ENCODE assay signal across 17 cellular contexts in the genomic region with DNA sequence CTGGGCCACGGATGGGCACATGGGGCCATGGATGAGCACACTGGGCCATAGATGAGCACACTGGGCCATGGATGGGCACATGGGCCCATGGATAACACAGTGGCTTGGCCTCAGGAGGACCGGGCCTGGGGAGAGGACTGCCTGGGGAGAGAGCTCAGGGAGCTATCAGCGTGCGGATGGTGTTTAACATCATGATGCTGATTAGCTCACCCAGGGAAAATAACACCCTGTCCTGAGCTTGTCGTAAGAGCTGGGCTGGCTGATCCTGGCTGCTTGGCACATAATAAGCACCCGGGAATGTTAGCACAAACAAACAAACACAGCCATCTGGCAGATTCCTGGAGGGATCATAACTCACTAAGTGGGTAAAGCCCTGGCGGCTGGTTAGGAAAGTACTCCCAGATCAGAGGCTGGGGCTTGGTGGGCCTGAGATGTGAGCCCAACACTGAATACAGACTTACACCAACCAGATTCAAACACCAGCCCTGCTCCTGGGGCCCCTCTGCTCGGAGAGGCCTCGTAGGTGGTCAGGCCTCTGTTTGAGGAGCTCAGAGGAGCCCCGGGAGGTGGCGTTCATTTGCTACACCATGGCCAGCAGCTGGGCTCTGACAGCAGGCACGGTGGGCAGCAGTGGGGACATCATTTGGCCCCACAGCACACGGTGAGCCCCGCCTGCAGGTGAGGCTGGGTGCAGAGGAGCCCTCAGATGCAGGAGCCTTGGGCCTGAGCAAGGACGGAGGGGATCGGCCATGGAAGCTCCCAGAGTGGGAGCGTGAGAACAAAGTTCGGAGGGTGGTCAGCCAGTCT.
DNase-seq lines count a peak whose midpoint lies in the region; ATAC-seq and TF ChIP-seq lines count a peak whose summit lies in the region.
"Had no signal": no experiment of that assay in that cellular context is flagged by ENCODE, and none has a peak within 500 bp of the region (broad histone marks: within the 10 kb centered on the region; RNA-seq: fewer than 3 reads in every experiment).

No MANE protein-coding gene starts in this region.

- H3K9me3 ChIP-seq in BLaER1 (no peaks in the 10 kb centered on the region), neuronal stem cell (replicated peaks in 1 of 2; ENCODE audit: control insufficient read depth in 2 of 2, insufficient read depth in 1 of 2, low read depth in 1 of 2, low read length in 2 of 2) (peaks cover 4% of the 10 kb centered on the region in 2 donors)
- H3K9me3 ChIP-seq: testis had no signal

- intact Hi-C loops in activated B cell treated with CpG ODN at 0.5 μM for 24 hours (cut with micrococcal nuclease): no loop called here

- H3K27ac Mint-ChIP-seq in activated B cell treated with CpG ODN at 0.5 μM for 24 hours: no peak overlapping the region
- H3K27ac Mint-ChIP-seq: CD4-positive, alpha-beta memory T cell; natural killer cell had no signal

- no peaks in the 10 kb centered on the region for H4K20me1 ChIP-seq in BLaER1

- CTCF ChIA-PET in activated B cell treated with CpG ODN at 0.5 μM for 24 hours (lab: Charles Lee): no interaction called here

- no peak overlapping the region for H3K4me3 Mint-ChIP-seq in activated B cell treated with CpG ODN at 0.5 μM for 24 hours
- H3K4me3 Mint-ChIP-seq: CD4-positive, alpha-beta memory T cell; natural killer cell had no signal

- H2BK5ac ChIP-seq in neuronal stem cell (ENCODE audit: low read length): no peak overlapping the region

- no CpG with 5 or more reads among the region's 18 CpGs for WGBS in neuronal stem cell (ENCODE audit: extremely low coverage in 2 of 2, insufficient read length in 2 of 2, insufficient replicate concordance in 1 of 2), 2 donors

- H4K91ac ChIP-seq in neuronal stem cell (ENCODE audit: low read depth, low read length, poor library complexity): no peak overlapping the region

- POLR2A ChIA-PET in activated B cell treated with CpG ODN at 0.5 μM for 24 hours (lab: Charles Lee): no interaction called here

- H3K9ac ChIP-seq in BLaER1: no peak overlapping the region
- H3K9ac ChIP-seq in neuronal stem cell (ENCODE audit: low read depth, low read length, poor library complexity): peak overlapping the region; percentile 30

- H3K4me3 ChIP-seq in BLaER1: no peak overlapping the region
- no peak overlapping the region for H3K4me3 ChIP-seq in neuronal stem cell (ENCODE audit: low read length in 2 of 2)
- H3K4me3 ChIP-seq: lung, testis had no signal

- no peak for ATAC-seq in activated B cell treated with CpG ODN at 0.5 μM for 24 hours (ENCODE audit: low read depth)
- ATAC-seq: natural killer cell had no signal

- H3K23ac ChIP-seq in neuronal stem cell (ENCODE audit: low read depth, low read length, poor library complexity): peak overlapping the region; percentile 2

- no peak overlapping the region for H4K8ac ChIP-seq in neuronal stem cell (ENCODE audit: low read depth, low read length)

- H3K4me1 Mint-ChIP-seq in activated B cell treated with CpG ODN at 0.5 μM for 24 hours: no peaks in the 10 kb centered on the region

- no peaks in the 10 kb centered on the region for H3K27me3 ChIP-seq in BLaER1
- peaks cover 0 to 3% (median 0%) of the 10 kb centered on the region in 3 experiments for H3K27me3 ChIP-seq in neuronal stem cell (ENCODE audit: control insufficient read depth in 3 of 3, insufficient read depth in 3 of 3, low read depth in 1 of 3, low read length in 3 of 3)
- H3K27me3 ChIP-seq: testis had no signal

- peak overlapping the region; percentile 74 for H3K18ac ChIP-seq in neuronal stem cell (ENCODE audit: low read length)

- peak overlapping the region; percentile 34 for H3K4me2 ChIP-seq in BLaER1
- H3K4me2 ChIP-seq in neuronal stem cell (ENCODE audit: insufficient read depth, low read length, poor library complexity, severe bottlenecking): no peak overlapping the region

- peaks cover 49% of the 10 kb centered on the region for H3K4me1 ChIP-seq in BLaER1
- H3K4me1 ChIP-seq in neuronal stem cell (ENCODE audit: control insufficient read depth in 2 of 2, insufficient read depth in 1 of 2, low read depth in 1 of 2, low read length in 2 of 2): no peaks in the 10 kb centered on the region
- H3K4me1 ChIP-seq: testis had no signal

- no peaks in the 10 kb centered on the region for H3K27me3 Mint-ChIP-seq in activated B cell treated with CpG ODN at 0.5 μM for 24 hours
- H3K27me3 Mint-ChIP-seq: CD4-positive, alpha-beta memory T cell had no signal

- no peak overlapping the region for H2AFZ ChIP-seq in neuronal stem cell (ENCODE audit: low read length)

- no peaks in the 10 kb centered on the region for H3K36me3 Mint-ChIP-seq in activated B cell treated with CpG ODN at 0.5 μM for 24 hours (ENCODE audit: low read depth)
- H3K36me3 Mint-ChIP-seq: natural killer cell had no signal

- no peaks in the 10 kb centered on the region for H3K79me1 ChIP-seq in neuronal stem cell (ENCODE audit: low read depth, low read length)

- in situ Hi-C loops in GM13976 (cut with MboI; ENCODE audit: low sequenced_read_pairs, unreplicated experiment): no loop called here

- peak overlapping the region; percentile 56 for H3K27ac ChIP-seq in BLaER1
- H3K27ac ChIP-seq in neuronal stem cell (replicated peaks; ENCODE audit: low read length): no peak overlapping the region
- H3K27ac ChIP-seq: 22Rv1, testis, VCaP had no signal

- no peak for TF ChIP-seq CTCF in activated B cell treated with CpG ODN at 0.5 μM for 24 hours (IDR thresholded peaks at IDR 0.05)
- TF ChIP-seq CTCF in GM13976 (IDR thresholded peaks at IDR 0.05; ENCODE audit: borderline replicate concordance, control extremely low read depth, extremely low read depth, insufficient read depth, missing control alignments): no peak

- H3K9me3 Mint-ChIP-seq in activated B cell treated with CpG ODN at 0.5 μM for 24 hours: no peaks in the 10 kb centered on the region

- peak overlapping the region; percentile 44 for H2BK15ac ChIP-seq in neuronal stem cell (ENCODE audit: low read length)

- DNase-seq in NCI-H1417 (lab: John Stamatoyannopoulos, UW): peak in 2 of 3 experiments; percentile 20 to 68
- no peak for DNase-seq in NCI-H1417 treated with DMSO at 0.1 percent for 48 hours (lab: John Stamatoyannopoulos, UW)
- DNase-seq in activated B cell treated with CpG ODN at 0.5 μM for 24 hours: peak; percentile 4
- no peak for DNase-seq in neuronal stem cell (ENCODE audit: low spot score)
- no peak for DNase-seq in D341Med (ENCODE audit: low spot score)
- DNase-seq in GM13976 (ENCODE audit: low spot score): no peak
- no peak for DNase-seq in cerebellum (ENCODE audit: low spot score)
- DNase-seq: caudate nucleus; CD4-positive, alpha-beta memory T cell; natural killer cell; NCI-H774; RPMI8226; testis had no signal

- no peak overlapping the region for H2BK120ac ChIP-seq in neuronal stem cell (ENCODE audit: low read depth, low read length)

- H2AK5ac ChIP-seq in neuronal stem cell (ENCODE audit: low read depth, low read length): peak overlapping the region; percentile 26

- H3K4ac ChIP-seq in neuronal stem cell (ENCODE audit: low read length): no peak overlapping the region

- peak overlapping the region; percentile 85 for H3K14ac ChIP-seq in neuronal stem cell (ENCODE audit: low read length)

- no peak overlapping the region for H2BK12ac ChIP-seq in neuronal stem cell (ENCODE audit: low read length)

- no peaks in the 10 kb centered on the region for H3K36me3 ChIP-seq in BLaER1
- no peaks in the 10 kb centered on the region for H3K36me3 ChIP-seq in neuronal stem cell (replicated peaks in 1 of 2; ENCODE audit: control insufficient read depth in 2 of 2, insufficient read depth in 2 of 2, low read length in 2 of 2)

Comparison
In these comparisons a context has a peak if more than half of its experiments do, and no peak if none do; other contexts are left out.
1. DNase-seq: peak in NCI-H1417 (2 of 3) and activated B cell treated with CpG ODN at 0.5 μM for 24 hours (single experiment); none in NCI-H1417 treated with DMSO at 0.1 percent for 48 hours (single experiment), neuronal stem cell (single experiment), D341Med (single experiment), GM13976 (single experiment) and cerebellum (single experiment).